In genomic region chr12:19461986-19462385, GRCh38 we compare ENCODE assay signal across 21 cellular contexts. TPM values are rescaled to one million over a fixed set of nuclear protein-coding genes. Genes with fewer than 3 reads are reported as not detected.
A peak's percentile ranks its signal among the peaks of the same experiment; 100 is the strongest.
DNase-seq lines count a peak whose midpoint lies in the region; ATAC-seq lines count a peak whose summit lies in the region.
"Had no signal": no experiment of that assay in that cellular context is flagged by ENCODE, and none has a peak within 500 bp of the region (broad histone marks: within the 10 kb centered on the region; RNA-seq: fewer than 3 reads in every experiment).

No MANE protein-coding gene starts in this region.

- no peaks in the 10 kb centered on the region for H3F3A ChIP-seq in GM23248 (ENCODE audit: insufficient read depth)

- peaks cover 34% of the 10 kb centered on the region for H3K4me1 Mint-ChIP-seq in activated CD4-positive, alpha-beta T cell treated with anti-CD3 and anti-CD28 coated beads for 36 hours
- peaks cover 44% of the 10 kb centered on the region for H3K4me1 Mint-ChIP-seq in activated T-helper 1 cell treated with anti-CD3 and anti-CD28 coated beads, Interleukin-12 subunit alpha, Interleukin-12 subunit beta, Interleukin-2, Interleukin-4 antibody, amounts not matched to agents 30 ng/mL and 10 ng/mL and 1 ng/mL, durations not matched to agents 14 hours and 24 hours and 36 hours (ENCODE audit: low read depth)
- H3K4me1 Mint-ChIP-seq in naive thymus-derived CD4-positive, alpha-beta T cell, result peaks cover 21 to 69% (median 53%) of the 10 kb centered on the region in 7 donors
- peaks cover 5% of the 10 kb centered on the region for H3K4me1 Mint-ChIP-seq in activated naive CD4-positive, alpha-beta T cell treated with anti-CD3 and anti-CD28 coated beads, Interleukin-2, amount 10 ng/mL, durations not matched to agents 7 days and 5 days

- H3K4me3 Mint-ChIP-seq in activated CD4-positive, alpha-beta T cell treated with anti-CD3 and anti-CD28 coated beads for 36 hours, result no peak overlapping the region
- H3K4me3 Mint-ChIP-seq in activated T-helper 1 cell treated with anti-CD3 and anti-CD28 coated beads, Interleukin-12 subunit alpha, Interleukin-12 subunit beta, Interleukin-2, Interleukin-4 antibody, amounts not matched to agents 30 ng/mL and 10 ng/mL and 1 ng/mL, durations not matched to agents 14 hours and 24 hours and 36 hours, result no peak overlapping the region
- peak overlapping the region in 3 of 10 donors; percentile 5 to 30 (median 18) for H3K4me3 Mint-ChIP-seq in naive thymus-derived CD4-positive, alpha-beta T cell
- no peak overlapping the region for H3K4me3 Mint-ChIP-seq in activated naive CD4-positive, alpha-beta T cell treated with anti-CD3 and anti-CD28 coated beads, Interleukin-2, amount 10 ng/mL, durations not matched to agents 7 days and 5 days
- H3K4me3 Mint-ChIP-seq: activated CD4-positive, alpha-beta memory T cell treated with anti-CD3 and anti-CD28 coated beads for 36 hours had no signal

- H3K36me3 Mint-ChIP-seq in activated CD4-positive, alpha-beta T cell treated with anti-CD3 and anti-CD28 coated beads for 36 hours (ENCODE audit: low read depth), result peaks cover 44% of the 10 kb centered on the region
- H3K36me3 Mint-ChIP-seq in activated T-helper 1 cell treated with anti-CD3 and anti-CD28 coated beads, Interleukin-12 subunit alpha, Interleukin-12 subunit beta, Interleukin-2, Interleukin-4 antibody, amounts not matched to agents 30 ng/mL and 10 ng/mL and 1 ng/mL, durations not matched to agents 14 hours and 24 hours and 36 hours (ENCODE audit: low read depth), result peaks cover 35% of the 10 kb centered on the region
- H3K36me3 Mint-ChIP-seq in naive thymus-derived CD4-positive, alpha-beta T cell, result peaks cover 0 to 49% (median 37%) of the 10 kb centered on the region in 5 donors
- H3K36me3 Mint-ChIP-seq in activated naive CD4-positive, alpha-beta T cell treated with anti-CD3 and anti-CD28 coated beads, Interleukin-2, amount 10 ng/mL, durations not matched to agents 7 days and 5 days, result peaks cover 36% of the 10 kb centered on the region

- WGBS in GM23248 (ENCODE audit: low coverage in 1 of 2, low lambda C conversion rate in 2 of 2, missing lambda C conversion rate in 2 of 2), 2 experiments, result 18 to 31% methylated on average over 1 of the region's 1 CpG

- no peak overlapping the region for H3K27ac ChIP-seq in GM23248
- H3K27ac ChIP-seq in naive thymus-derived CD4-positive, alpha-beta T cell (ENCODE audit: low read depth, low read length), result no peak overlapping the region
- H3K27ac ChIP-seq: A549, adrenal gland, lower lobe of right lung, SJSA1, tibial artery had no signal

- H3K9me3 ChIP-seq in GM23248 (ENCODE audit: low read depth), result no peaks in the 10 kb centered on the region
- no peaks in the 10 kb centered on the region for H3K9me3 ChIP-seq in naive thymus-derived CD4-positive, alpha-beta T cell (ENCODE audit: control insufficient read depth in 2 of 3, low read length in 3 of 3)
- H3K9me3 ChIP-seq: A549, adrenal gland, lower lobe of right lung, SJSA1, tibial artery had no signal

- peaks cover 19% of the 10 kb centered on the region for H4K20me1 ChIP-seq in GM23248 (ENCODE audit: insufficient read depth)

- H3K4me1 ChIP-seq in GM23248 (ENCODE audit: insufficient read depth), result no peaks in the 10 kb centered on the region; the same call in 1 of the 2 replicates
- no peaks in the 10 kb centered on the region for H3K4me1 ChIP-seq in naive thymus-derived CD4-positive, alpha-beta T cell (ENCODE audit: control insufficient read depth in 2 of 2, insufficient read depth in 2 of 2, low read length in 2 of 2)
- H3K4me1 ChIP-seq: lower lobe of right lung, SJSA1 had no signal

- CTCF ChIA-PET in activated CD4-positive, alpha-beta T cell treated with anti-CD3 and anti-CD28 coated beads for 36 hours (lab: Charles Lee), result no interaction called here
- CTCF ChIA-PET in naive thymus-derived CD4-positive, alpha-beta T cell (lab: Charles Lee), result no interaction called here
- CTCF ChIA-PET in activated naive CD4-positive, alpha-beta T cell treated with anti-CD3 and anti-CD28 coated beads, Interleukin-2, amount 10 ng/mL, durations not matched to agents 7 days and 5 days (lab: Charles Lee), result no interaction called here

- peaks cover 98% of the 10 kb centered on the region for H3K79me2 ChIP-seq in GM23248 (ENCODE audit: insufficient read depth)

- H3K36me3 ChIP-seq in GM23248 (ENCODE audit: low read depth), result peaks cover 3% of the 10 kb centered on the region; the same call in 1 of the 2 replicates
- peaks cover 0 to 25% (median 0%) of the 10 kb centered on the region in 3 experiments for H3K36me3 ChIP-seq in naive thymus-derived CD4-positive, alpha-beta T cell (ENCODE audit: control insufficient read depth in 2 of 3, insufficient read depth in 3 of 3, low read length in 3 of 3)

- H3K9ac ChIP-seq in GM23248, result no peak overlapping the region

- no peaks in the 10 kb centered on the region for H3K27me3 ChIP-seq in GM23248 (replicated peaks; ENCODE audit: insufficient read depth)
- H3K27me3 ChIP-seq in naive thymus-derived CD4-positive, alpha-beta T cell (ENCODE audit: control insufficient read depth in 2 of 2, insufficient read depth in 2 of 2, low read length in 2 of 2), result no peaks in the 10 kb centered on the region
- H3K27me3 ChIP-seq: adrenal gland, dorsolateral prefrontal cortex, SJSA1, tibial artery had no signal

- no peaks in the 10 kb centered on the region for H3K9me3 Mint-ChIP-seq in activated CD4-positive, alpha-beta T cell treated with anti-CD3 and anti-CD28 coated beads for 36 hours (ENCODE audit: low read depth)
- no peaks in the 10 kb centered on the region for H3K9me3 Mint-ChIP-seq in activated T-helper 1 cell treated with anti-CD3 and anti-CD28 coated beads, Interleukin-12 subunit alpha, Interleukin-12 subunit beta, Interleukin-2, Interleukin-4 antibody, amounts not matched to agents 30 ng/mL and 10 ng/mL and 1 ng/mL, durations not matched to agents 14 hours and 24 hours and 36 hours
- H3K9me3 Mint-ChIP-seq in naive thymus-derived CD4-positive, alpha-beta T cell, result no peaks in the 10 kb centered on the region
- no peaks in the 10 kb centered on the region for H3K9me3 Mint-ChIP-seq in activated naive CD4-positive, alpha-beta T cell treated with anti-CD3 and anti-CD28 coated beads, Interleukin-2, amount 10 ng/mL, durations not matched to agents 7 days and 5 days
- H3K9me3 Mint-ChIP-seq: activated CD4-positive, alpha-beta memory T cell treated with anti-CD3 and anti-CD28 coated beads for 36 hours had no signal

- H2AFZ ChIP-seq in GM23248, result no peak overlapping the region

- H3K9me2 ChIP-seq in GM23248 (ENCODE audit: insufficient read depth), result no peaks in the 10 kb centered on the region

- peak; percentile 33 for DNase-seq in activated CD4-positive, alpha-beta T cell treated with anti-CD3 and anti-CD28 coated beads for 36 hours
- DNase-seq in activated CD4-positive, alpha-beta T cell treated with anti-CD3 and anti-CD28 coated beads, Interleukin-2, amount 50 U/mL, for 48 hours, result no peak
- peak; percentile 13 for DNase-seq in GM23248
- DNase-seq in activated T-helper 1 cell treated with anti-CD3 and anti-CD28 coated beads, Interleukin-12 subunit alpha, Interleukin-12 subunit beta, Interleukin-2, Interleukin-4 antibody, amounts not matched to agents 30 ng/mL and 10 ng/mL and 1 ng/mL, durations not matched to agents 14 hours and 24 hours and 36 hours (ENCODE audit: low spot score), result no peak
- no peak for DNase-seq in naive thymus-derived CD4-positive, alpha-beta T cell
- no peak for DNase-seq in activated naive CD4-positive, alpha-beta T cell treated with anti-CD3 and anti-CD28 coated beads, Interleukin-2, amount 10 ng/mL, durations not matched to agents 7 days and 5 days
- DNase-seq: activated CD4-positive, alpha-beta memory T cell treated with anti-CD3 and anti-CD28 coated beads for 36 hours; C1 segment of cervical spinal cord; DMS53; dorsolateral prefrontal cortex; lower lobe of right lung; NCI-H774; stimulated activated CD4-positive, alpha-beta T cell treated with anti-CD3 and anti-CD28 coated beads, Interleukin-4, amount 100 ng/mL, for 1 hour; T1000; tibial artery had no signal

- no peak overlapping the region for H3K4me2 ChIP-seq in GM23248 (ENCODE audit: unreplicated experiment)
- H3K4me2 ChIP-seq: A549 had no signal

- H3K27me3 Mint-ChIP-seq in activated CD4-positive, alpha-beta T cell treated with anti-CD3 and anti-CD28 coated beads for 36 hours, result no peaks in the 10 kb centered on the region
- H3K27me3 Mint-ChIP-seq in activated T-helper 1 cell treated with anti-CD3 and anti-CD28 coated beads, Interleukin-12 subunit alpha, Interleukin-12 subunit beta, Interleukin-2, Interleukin-4 antibody, amounts not matched to agents 30 ng/mL and 10 ng/mL and 1 ng/mL, durations not matched to agents 14 hours and 24 hours and 36 hours (ENCODE audit: insufficient read depth), result no peaks in the 10 kb centered on the region
- H3K27me3 Mint-ChIP-seq in naive thymus-derived CD4-positive, alpha-beta T cell, result no peaks in the 10 kb centered on the region
- H3K27me3 Mint-ChIP-seq in activated naive CD4-positive, alpha-beta T cell treated with anti-CD3 and anti-CD28 coated beads, Interleukin-2, amount 10 ng/mL, durations not matched to agents 7 days and 5 days, result no peaks in the 10 kb centered on the region
- H3K27me3 Mint-ChIP-seq: activated CD4-positive, alpha-beta memory T cell treated with anti-CD3 and anti-CD28 coated beads for 36 hours had no signal

- POLR2A ChIA-PET in activated CD4-positive, alpha-beta T cell treated with anti-CD3 and anti-CD28 coated beads for 36 hours (lab: Charles Lee), result interaction anchor here (0.6 to 0.7 kb wide), 2 partner anchors 8 to 160 kb away, joined by 3 to 4 read pairs; no protein-coding TSS in a partner anchor
- POLR2A ChIA-PET in naive thymus-derived CD4-positive, alpha-beta T cell (lab: Charles Lee), result no interaction called here

- H3K4me3 ChIP-seq in GM23248, result no peak overlapping the region
- no peak overlapping the region for H3K4me3 ChIP-seq in naive thymus-derived CD4-positive, alpha-beta T cell (ENCODE audit: low read length)
- H3K4me3 ChIP-seq: A549, adrenal gland, dorsolateral prefrontal cortex, lower lobe of right lung, SJSA1, tibial artery had no signal

- intact Hi-C loops in activated CD4-positive, alpha-beta T cell treated with anti-CD3 and anti-CD28 coated beads for 36 hours (cut with DNase I, micrococcal nuclease), result no loop called here
- intact Hi-C loops in activated T-helper 1 cell treated with anti-CD3 and anti-CD28 coated beads, Interleukin-12 subunit alpha, Interleukin-12 subunit beta, Interleukin-2, Interleukin-4 antibody, amounts not matched to agents 30 ng/mL and 10 ng/mL and 1 ng/mL, durations not matched to agents 14 hours and 24 hours and 36 hours (cut with micrococcal nuclease), result loop anchor here (2.0 kb wide), 1 partner anchor 29 kb away; no protein-coding TSS in a partner anchor
- intact Hi-C loops in naive thymus-derived CD4-positive, alpha-beta T cell (cut with micrococcal nuclease), result loop anchor here in 1 of 2 donors (2.0 kb wide), 1 partner anchor 15 kb away; no protein-coding TSS in a partner anchor

- no peak overlapping the region for H3K27ac Mint-ChIP-seq in activated CD4-positive, alpha-beta T cell treated with anti-CD3 and anti-CD28 coated beads for 36 hours
- H3K27ac Mint-ChIP-seq in activated T-helper 1 cell treated with anti-CD3 and anti-CD28 coated beads, Interleukin-12 subunit alpha, Interleukin-12 subunit beta, Interleukin-2, Interleukin-4 antibody, amounts not matched to agents 30 ng/mL and 10 ng/mL and 1 ng/mL, durations not matched to agents 14 hours and 24 hours and 36 hours, result peak overlapping the region; percentile 70
- peak overlapping the region in 6 of 9 donors; percentile 42 to 71 (median 52) for H3K27ac Mint-ChIP-seq in naive thymus-derived CD4-positive, alpha-beta T cell
- H3K27ac Mint-ChIP-seq in activated naive CD4-positive, alpha-beta T cell treated with anti-CD3 and anti-CD28 coated beads, Interleukin-2, amount 10 ng/mL, durations not matched to agents 7 days and 5 days, result no peak overlapping the region
- H3K27ac Mint-ChIP-seq: activated CD4-positive, alpha-beta memory T cell treated with anti-CD3 and anti-CD28 coated beads for 36 hours had no signal

- in situ Hi-C loops in GM23248 (cut with MboI), result no loop called here

- peak; percentile 58 for ATAC-seq in activated CD4-positive, alpha-beta T cell treated with anti-CD3 and anti-CD28 coated beads for 36 hours
- no peak for ATAC-seq in naive thymus-derived CD4-positive, alpha-beta T cell
- no peak for ATAC-seq in GM21447 (IDR thresholded peaks at IDR 0.05; ENCODE audit: unreplicated experiment)
- no peak for ATAC-seq in HG03520 (IDR thresholded peaks at IDR 0.05; ENCODE audit: unreplicated experiment)
- ATAC-seq: A549, esophagus mucosa, lower lobe of right lung had no signal

RNA-seq across cellular contexts. Expression of gene AEBP2, which starts 22.7 kb away (rescaled TPM):
- 10 to 100 TPM; 44.2 to 52.9 TPM for total RNA-seq in activated CD4-positive, alpha-beta T cell treated with anti-CD3 and anti-CD28 coated beads for 36 hours
- total RNA-seq in GM23248 (2014; rRNA removed; shearing (Covaris generic)), result 10.4 and 10.6 TPM in 2 replicates
- 16.6 and 17.8 TPM in 2 replicates for polyA plus RNA-seq in GM23248 (2016; fragmentation: Nextera tagmentation; extraction: Ambion mirVana)
- 53.9 and 58.1 TPM in 2 replicates for total RNA-seq in activated T-helper 1 cell treated with anti-CD3 and anti-CD28 coated beads, Interleukin-12 subunit alpha, Interleukin-12 subunit beta, Interleukin-2, Interleukin-4 antibody, amounts not matched to agents 30 ng/mL and 10 ng/mL and 1 ng/mL, durations not matched to agents 14 hours and 24 hours and 36 hours
- total RNA-seq in naive thymus-derived CD4-positive, alpha-beta T cell, result 10 to 100 TPM; 49.2 to 58.7 (median 57.5) TPM
- 10 to 100 TPM; 11.3 to 19.5 TPM for polyA plus RNA-seq in naive thymus-derived CD4-positive, alpha-beta T cell

Comparison
In these comparisons a context has a peak if more than half of its experiments do, and no peak if none do; other contexts are left out.
1. DNase-seq: peak in activated CD4-positive, alpha-beta T cell treated with anti-CD3 and anti-CD28 coated beads for 36 hours (single experiment) and GM23248 (single experiment); none in activated CD4-positive, alpha-beta T cell treated with anti-CD3 and anti-CD28 coated beads, Interleukin-2, amount 50 U/mL, for 48 hours (0 of 2), activated T-helper 1 cell treated with anti-CD3 and anti-CD28 coated beads, Interleukin-12 subunit alpha, Interleukin-12 subunit beta, Interleukin-2, Interleukin-4 antibody, amounts not matched to agents 30 ng/mL and 10 ng/mL and 1 ng/mL, durations not matched to agents 14 hours and 24 hours and 36 hours (single experiment), naive thymus-derived CD4-positive, alpha-beta T cell (0 of 9) and activated naive CD4-positive, alpha-beta T cell treated with anti-CD3 and anti-CD28 coated beads, Interleukin-2, amount 10 ng/mL, durations not matched to agents 7 days and 5 days (single experiment).
2. H3K27ac Mint-ChIP-seq: peak in activated T-helper 1 cell treated with anti-CD3 and anti-CD28 coated beads, Interleukin-12 subunit alpha, Interleukin-12 subunit beta, Interleukin-2, Interleukin-4 antibody, amounts not matched to agents 30 ng/mL and 10 ng/mL and 1 ng/mL, durations not matched to agents 14 hours and 24 hours and 36 hours (single experiment) and naive thymus-derived CD4-positive, alpha-beta T cell (6 of 9); none in activated CD4-positive, alpha-beta T cell treated with anti-CD3 and anti-CD28 coated beads for 36 hours (single experiment) and activated naive CD4-positive, alpha-beta T cell treated with anti-CD3 and anti-CD28 coated beads, Interleukin-2, amount 10 ng/mL, durations not matched to agents 7 days and 5 days (single experiment).